18 cellular contexts compared by ENCODE assay signal in the genomic region with DNA sequence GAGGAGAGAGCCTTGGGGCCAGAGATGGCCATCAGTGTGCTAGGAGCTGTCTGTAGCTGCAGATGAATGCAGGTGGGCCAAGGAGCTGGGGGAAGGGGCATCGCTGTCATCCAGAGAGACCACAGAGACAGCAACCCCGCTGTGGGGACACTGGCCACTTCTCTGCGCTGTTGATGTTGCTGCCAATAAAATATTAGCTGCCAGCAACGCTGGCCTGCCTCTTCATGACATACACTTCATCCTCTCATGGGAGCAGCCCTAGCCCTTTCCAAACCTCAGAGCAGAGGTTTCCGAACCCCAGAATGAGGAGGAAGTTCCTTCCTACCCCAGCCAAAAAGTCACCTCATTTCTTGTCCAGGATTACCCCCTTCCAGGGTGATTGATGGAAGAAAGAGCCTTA.
"Had no signal": no experiment of that assay in that cellular context is flagged by ENCODE, and none has a peak within 500 bp of the region (broad histone marks: within the 10 kb centered on the region; RNA-seq: fewer than 3 reads in every experiment).

No MANE protein-coding gene starts in this region.

- H3K27me3 ChIP-seq: brain microvascular endothelial cell, transverse colon had no signal

- H3K4me3 ChIP-seq: mucosa of descending colon, prostate gland, transverse colon had no signal

- DNase-seq: activated B cell treated with CpG ODN at 0.5 μM for 24 hours; activated CD4-positive, alpha-beta T cell treated with anti-CD3 and anti-CD28 coated beads for 48 hours; activated CD8-positive, alpha-beta memory T cell treated with anti-CD3 and anti-CD28 coated beads, Interleukin-2, amount 50 U/mL, for 48 hours; activated gamma-delta T cell treated with Interleukin-2 at 50 U/mL for 16 hours; activated naive CD8-positive, alpha-beta T cell treated with anti-CD3 and anti-CD28 coated beads for 36 hours; activated T-cell treated with anti-CD3 and anti-CD28 coated beads, Interleukin-2, amount 50 U/mL, for 72 hours; amygdala; brain microvascular endothelial cell; cerebellar nuclear complex; effector memory CD4-positive, alpha-beta T cell; mammary epithelial cell; mucosa of descending colon; stimulated activated naive B cell treated with anti-CD40 and anti-IgM and Interleukin-4, amounts not matched to agents 10 μg/mL and 1 μg/mL and 100 μg/mL, for 72 hours; SW 1271; transverse colon had no signal

- H3K36me3 ChIP-seq: prostate gland had no signal

- H3K27ac Mint-ChIP-seq: activated B cell treated with CpG ODN at 0.5 μM for 24 hours; activated naive CD8-positive, alpha-beta T cell treated with anti-CD3 and anti-CD28 coated beads for 36 hours; activated T-cell treated with anti-CD3 and anti-CD28 coated beads, Interleukin-2, amount 50 U/mL, for 72 hours; dendritic cell treated with granulocyte-macrophage colony-stimulating factor and Interleukin-4, amounts not matched to agents 40 ng/mL and 50 ng/mL, for 4 days; stimulated activated naive B cell treated with anti-CD40 and anti-IgM and Interleukin-4, amounts not matched to agents 10 μg/mL and 1 μg/mL and 100 μg/mL, for 72 hours had no signal

- H3K4me3 Mint-ChIP-seq: activated B cell treated with CpG ODN at 0.5 μM for 24 hours; activated naive CD8-positive, alpha-beta T cell treated with anti-CD3 and anti-CD28 coated beads for 36 hours; activated T-cell treated with anti-CD3 and anti-CD28 coated beads, Interleukin-2, amount 50 U/mL, for 72 hours; dendritic cell treated with granulocyte-macrophage colony-stimulating factor and Interleukin-4, amounts not matched to agents 40 ng/mL and 50 ng/mL, for 4 days; nephron; stimulated activated naive B cell treated with anti-CD40 and anti-IgM and Interleukin-4, amounts not matched to agents 10 μg/mL and 1 μg/mL and 100 μg/mL, for 72 hours had no signal

- H3K9me3 ChIP-seq: mucosa of descending colon, prostate gland, transverse colon had no signal

- H3K4me1 ChIP-seq: prostate gland, transverse colon had no signal

- ATAC-seq: activated T-cell treated with anti-CD3 and anti-CD28 coated beads, Interleukin-2, amount 50 U/mL, for 72 hours; mucosa of descending colon; stimulated activated naive B cell treated with anti-CD40 and anti-IgM and Interleukin-4, amounts not matched to agents 10 μg/mL and 1 μg/mL and 100 μg/mL, for 72 hours had no signal

- H3K27me3 Mint-ChIP-seq: activated B cell treated with CpG ODN at 0.5 μM for 24 hours; dendritic cell treated with granulocyte-macrophage colony-stimulating factor and Interleukin-4, amounts not matched to agents 40 ng/mL and 50 ng/mL, for 4 days; stimulated activated naive B cell treated with anti-CD40 and anti-IgM and Interleukin-4, amounts not matched to agents 10 μg/mL and 1 μg/mL and 100 μg/mL, for 72 hours had no signal

- H3K27ac ChIP-seq: brain microvascular endothelial cell, prostate gland had no signal

- H3K4me1 Mint-ChIP-seq: activated B cell treated with CpG ODN at 0.5 μM for 24 hours; activated naive CD8-positive, alpha-beta T cell treated with anti-CD3 and anti-CD28 coated beads for 36 hours; stimulated activated naive B cell treated with anti-CD40 and anti-IgM and Interleukin-4, amounts not matched to agents 10 μg/mL and 1 μg/mL and 100 μg/mL, for 72 hours had no signal
